8 cellular contexts compared by ENCODE assay signal in genomic region chr16:30660424-30661251, GRCh38. TPM values are rescaled to one million over a fixed set of nuclear protein-coding genes. Genes with fewer than 3 reads are reported as not detected.
A peak's percentile ranks its signal among the peaks of the same experiment; 100 is the strongest.
DNase-seq lines count a peak whose midpoint lies in the region; ATAC-seq and TF ChIP-seq lines count a peak whose summit lies in the region.

No MANE protein-coding gene starts in this region.

- no peak for TF ChIP-seq CTCF in cardiac muscle cell (IDR thresholded peaks at IDR 0.05; ENCODE audit: low read depth, low read length)
- TF ChIP-seq CTCF in epithelial cell of proximal tubule (conservative IDR thresholded peaks at IDR 0.05; ENCODE audit: low read depth, low read length) = no peak

- H3K36me3 ChIP-seq in cardiac muscle cell = peaks cover 22% of the 10 kb centered on the region

- peaks cover 8% of the 10 kb centered on the region for H3K4me1 ChIP-seq in cardiac muscle cell (ENCODE audit: low read depth)

- no peak for ATAC-seq in Right ventricle myocardium superior (ENCODE audit: poor library complexity)
- no peak for ATAC-seq in GM21619 (IDR thresholded peaks at IDR 0.05; ENCODE audit: unreplicated experiment)

- intact Hi-C loops in Right ventricle myocardium superior (cut with DNase I) = no loop called here

- H3K9me3 ChIP-seq in cardiac muscle cell (ENCODE audit: low read depth) = no peaks in the 10 kb centered on the region

- no peaks in the 10 kb centered on the region for H3K27me3 ChIP-seq in cardiac muscle cell

- H3K4me3 ChIP-seq in cardiac muscle cell = peak overlapping the region; percentile 95
- peak overlapping the region; percentile 97 for H3K4me3 ChIP-seq in epithelial cell of proximal tubule (ENCODE audit: low read depth, low read length)
- H3K4me3 ChIP-seq in skeletal muscle cell (ENCODE audit: low read depth, low read length) = peak overlapping the region; percentile 77

- peak overlapping the region; percentile 96 for H3K27ac ChIP-seq in cardiac muscle cell

- DNase-seq in cardiac muscle cell (ENCODE audit: low read depth in 1 of 2, low spot score in 1 of 2) = no peak
- no peak for DNase-seq in Right ventricle myocardium superior
- DNase-seq in activated CD8-positive, alpha-beta memory T cell treated with anti-CD3 and anti-CD28 coated beads for 48 hours (ENCODE audit: low read depth in 2 of 3, low spot score in 2 of 3) = peak in 2 of 3 experiments; percentile 45 to 57
- DNase-seq in epithelial cell of proximal tubule (ENCODE audit: low read depth) = no peak
- DNase-seq in skeletal muscle cell (ENCODE audit: low read depth) = no peak
- DNase-seq in hepatic stellate cell (ENCODE audit: low spot score) = no peak
- DNase-seq in middle frontal gyrus (ENCODE audit: extremely low spot score, low spot score) = no peak

RNA-seq across cellular contexts. Expression of gene FBRS, which starts 2.4 kb away (rescaled TPM):
- total RNA-seq in cardiac muscle cell (47.0 and 55.4 TPM in 2 replicates), Right ventricle myocardium superior (28.3 TPM), epithelial cell of proximal tubule (20.8 and 46.9 TPM in 2 replicates)
- polyA plus RNA-seq in cardiac muscle cell = 21.2 and 25.8 TPM in 2 replicates

RNA-seq across cellular contexts. Expression of gene PRR14, which starts 9.9 kb away (rescaled TPM):
- total RNA-seq in cardiac muscle cell = 30.8 and 33.7 TPM in 2 replicates
- polyA plus RNA-seq in cardiac muscle cell = 25.0 and 28.5 TPM in 2 replicates
- 18.9 TPM for total RNA-seq in Right ventricle myocardium superior
- total RNA-seq in epithelial cell of proximal tubule = 18.1 and 23.8 TPM in 2 replicates

RNA-seq across cellular contexts. Expression of gene SRCAP, which starts 38.3 kb away (rescaled TPM):
- total RNA-seq in cardiac muscle cell (14.8 and 20.9 TPM in 2 replicates), Right ventricle myocardium superior (36.7 TPM), epithelial cell of proximal tubule (10.8 and 11.8 TPM in 2 replicates)
- 38.0 and 42.9 TPM in 2 replicates for polyA plus RNA-seq in cardiac muscle cell

RNA-seq across cellular contexts. Expression of gene ZNF689, which starts 50.4 kb away (rescaled TPM):
- 19.4 and 19.5 TPM in 2 replicates for total RNA-seq in cardiac muscle cell
- polyA plus RNA-seq in cardiac muscle cell = 11.3 and 17.9 TPM in 2 replicates
- 4.4 TPM for total RNA-seq in Right ventricle myocardium superior
- 7.7 and 9.6 TPM in 2 replicates for total RNA-seq in epithelial cell of proximal tubule

Comparison
In these comparisons a context has a peak if more than half of its experiments do, and no peak if none do; other contexts are left out.
1. DNase-seq: peak in activated CD8-positive, alpha-beta memory T cell treated with anti-CD3 and anti-CD28 coated beads for 48 hours (2 of 3); none in cardiac muscle cell (0 of 2), Right ventricle myocardium superior (single experiment), epithelial cell of proximal tubule (single experiment), skeletal muscle cell (single experiment), hepatic stellate cell (single experiment) and middle frontal gyrus (single experiment).
2. Peak in every context shown above with its lines, with median percentiles within 50 percentile points of each other: H3K4me3 ChIP-seq.